In genomic region chr5:157511656-157512644, GRCh38 we compare ENCODE assay signal across 8 cellular contexts. TPM values are rescaled to one million over a fixed set of nuclear protein-coding genes. Genes with fewer than 3 reads are reported as not detected.
DNase-seq lines count a peak whose midpoint lies in the region; ATAC-seq and TF ChIP-seq lines count a peak whose summit lies in the region.

No MANE protein-coding gene starts in this region.

- no peaks in the 10 kb centered on the region for H3K27me3 ChIP-seq in BLaER1 treated with 17β-estradiol and CSF1 and Interleukin-3, amounts not matched to agents 10 nM and 100 nM
- H3K27me3 ChIP-seq in ascending aorta, result no peaks in the 10 kb centered on the region
- H3K27me3 ChIP-seq in hepatocyte, result no peaks in the 10 kb centered on the region
- H3K27me3 ChIP-seq in skeletal muscle satellite cell (ENCODE audit: control insufficient read depth, insufficient read depth, low read length), result no peaks in the 10 kb centered on the region

- no peaks in the 10 kb centered on the region for H4K20me1 ChIP-seq in BLaER1 treated with 17β-estradiol and CSF1 and Interleukin-3, amounts not matched to agents 10 nM and 100 nM
- no peaks in the 10 kb centered on the region for H4K20me1 ChIP-seq in hepatocyte (ENCODE audit: insufficient read depth, poor library complexity, severe bottlenecking)

- no peaks in the 10 kb centered on the region for H3K79me2 ChIP-seq in hepatocyte

- intact Hi-C loops in ascending aorta (cut with DNase I), result loop anchor here (2.0 to 5.0 kb wide), 4 partner anchors 51 to 220 kb away; partner anchors contain the start of genes ADAM19 and THG1L

- peaks cover 21 to 46% (median 39%) of the 10 kb centered on the region in 10 experiments for H3K4me1 ChIP-seq in BLaER1 treated with 17β-estradiol and CSF1 and Interleukin-3, amounts not matched to agents 10 nM and 100 nM
- H3K4me1 ChIP-seq in ascending aorta (peaks cover 15 to 33% of the 10 kb centered on the region in 2 donors), hepatocyte (ENCODE audit: insufficient read depth) (no peaks in the 10 kb centered on the region), skeletal muscle satellite cell (ENCODE audit: control insufficient read depth, insufficient read depth, low read length) (peaks cover 60% of the 10 kb centered on the region)

- TF ChIP-seq CTCF in ascending aorta (IDR thresholded peaks at IDR 0.05) (no peak), hepatocyte (IDR thresholded peaks at IDR 0.05; ENCODE audit: poor library complexity) (no peak)

- H3K36me3 ChIP-seq in BLaER1 treated with 17β-estradiol and CSF1 and Interleukin-3, amounts not matched to agents 10 nM and 100 nM, result peaks cover 0 to 33% (median 8%) of the 10 kb centered on the region in 11 experiments; a peak in 10 of 22 replicates
- peaks cover 7 to 13% of the 10 kb centered on the region in 2 donors for H3K36me3 ChIP-seq in ascending aorta
- no peaks in the 10 kb centered on the region for H3K36me3 ChIP-seq in hepatocyte (replicated peaks; ENCODE audit: insufficient read depth, low read depth)
- peaks cover 32% of the 10 kb centered on the region for H3K36me3 ChIP-seq in skeletal muscle satellite cell (ENCODE audit: insufficient read depth, low read length)

- ATAC-seq in GM21381 (IDR thresholded peaks at IDR 0.05; ENCODE audit: unreplicated experiment), result no peak

- peak; percentile 24 for DNase-seq in NCI-H2171 (lab: John Stamatoyannopoulos, UW)
- peak; percentile 93 to 98 for DNase-seq in ascending aorta (ENCODE audit: low spot score in 2 of 2)
- peak; percentile 68 for DNase-seq in hepatocyte (ENCODE audit: low spot score)
- DNase-seq in NCI-H1092 (lab: John Stamatoyannopoulos, UW), result no peak
- no peak for DNase-seq in NCI-H1436 treated with DMSO at 0.1 percent for 48 hours (lab: John Stamatoyannopoulos, UW)

- H3K4me3 ChIP-seq in BLaER1 treated with 17β-estradiol and CSF1 and Interleukin-3, amounts not matched to agents 10 nM and 100 nM, result no peak overlapping the region
- H3K4me3 ChIP-seq in ascending aorta (no peak overlapping the region), hepatocyte (no peak overlapping the region), skeletal muscle satellite cell (ENCODE audit: low read length) (peak overlapping the region; percentile 35)

- H3K4me2 ChIP-seq in BLaER1 treated with 17β-estradiol and CSF1 and Interleukin-3, amounts not matched to agents 10 nM and 100 nM, result peak overlapping the region in 10 of 11 experiments; percentile 14 to 54 (median 30); a peak in 18 of 22 replicates
- H3K4me2 ChIP-seq in hepatocyte, result no peak overlapping the region
- peak overlapping the region; percentile 71 for H3K4me2 ChIP-seq in skeletal muscle satellite cell (ENCODE audit: low read length)

- WGBS in hepatocyte (ENCODE audit: low lambda C conversion rate, missing lambda C conversion rate), result 88% methylated on average over 9 of the region's 9 CpGs

- H3K9me3 ChIP-seq in BLaER1 treated with 17β-estradiol and CSF1 and Interleukin-3, amounts not matched to agents 10 nM and 100 nM (replicated peaks in 1 of 11), result peaks cover 0 to 12% (median 6%) of the 10 kb centered on the region in 11 experiments; a peak in 12 of 22 replicates
- H3K9me3 ChIP-seq in ascending aorta (no peaks in the 10 kb centered on the region), hepatocyte (ENCODE audit: low read depth) (no peaks in the 10 kb centered on the region), skeletal muscle satellite cell (replicated peaks; ENCODE audit: low read length) (no peaks in the 10 kb centered on the region)

- no peak overlapping the region for H3K9ac ChIP-seq in BLaER1 treated with 17β-estradiol and CSF1 and Interleukin-3, amounts not matched to agents 10 nM and 100 nM
- H3K9ac ChIP-seq in skeletal muscle satellite cell (ENCODE audit: low read depth, low read length), result peak overlapping the region; percentile 70

- H3K9me2 ChIP-seq in hepatocyte (replicated peaks; ENCODE audit: insufficient read depth), result no peaks in the 10 kb centered on the region

- H3K27ac ChIP-seq in BLaER1 treated with 17β-estradiol and CSF1 and Interleukin-3, amounts not matched to agents 10 nM and 100 nM, result peak overlapping the region in 3 of 11 experiments; percentile 5 to 42 (median 32); a peak in 4 of 22 replicates
- H3K27ac ChIP-seq in ascending aorta (peak overlapping the region; percentile 78 to 93), hepatocyte (peak overlapping the region; percentile 13)

- H2AFZ ChIP-seq in hepatocyte, result no peak overlapping the region

RNA-seq across cellular contexts. Expression of gene NIPAL4, which starts 51.9 kb away (rescaled TPM):
- not detected for total RNA-seq in ascending aorta
- 0.17 TPM in 1 of 2 replicates, not detected in the other for total RNA-seq in hepatocyte
- 0.37 and 1.0 TPM in 2 replicates for polyA plus RNA-seq in hepatocyte
- total RNA-seq in skeletal muscle satellite cell (2012; rRNA removed), result 0.22 TPM in 1 of 2 replicates, not detected in the other

Comparison
In these comparisons a context has a peak if more than half of its experiments do, and no peak if none do; other contexts are left out.
1. DNase-seq: peak in NCI-H2171 (single experiment), ascending aorta (2 of 2) and hepatocyte (single experiment); none in NCI-H1092 (single experiment) and NCI-H1436 treated with DMSO at 0.1 percent for 48 hours (single experiment).